Comparison of ENCODE assay signal across 1 cellular context in the genomic region with DNA sequence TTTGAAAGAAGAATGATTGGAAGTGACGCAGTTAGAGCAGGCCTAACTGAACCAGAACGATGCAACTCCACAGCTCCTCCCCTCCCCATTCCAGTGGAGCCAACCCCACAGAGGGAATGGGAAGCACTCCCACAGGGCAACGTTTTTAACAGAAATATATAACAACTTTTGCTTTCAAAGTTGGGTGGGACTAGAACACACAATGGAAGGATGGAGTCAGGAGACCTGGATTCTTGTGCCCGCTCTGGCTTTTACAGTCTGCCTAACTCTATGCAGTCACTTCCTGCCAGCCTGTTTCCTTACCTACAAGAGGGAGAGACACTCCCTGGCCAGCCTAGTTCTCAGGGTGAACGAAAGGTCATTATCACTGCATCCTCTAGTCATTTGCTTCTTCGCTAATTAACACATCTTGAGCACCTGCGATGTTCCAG.
TF ChIP-seq lines count a peak whose summit lies in the region.

No MANE protein-coding gene starts in this region.

TF ChIP-seq in HepG2, 621 proteins besides CTCF, POLR2A, EP300 and RAD21:
- TF ChIP-seq ZNF460 (CRISPR knock-in tag; IDR thresholded peaks at IDR 0.05; ENCODE audit: borderline replicate concordance) (no peak), CHD2 (IDR thresholded peaks at IDR 0.05; ENCODE audit: low read depth, low read length) (no peak), ZNF761 (CRISPR knock-in tag; conservative IDR thresholded peaks at IDR 0.05) (no peak), ZNF740 (CRISPR knock-in tag; IDR thresholded peaks at IDR 0.05) (no peak), MZF1 (CRISPR knock-in tag; IDR thresholded peaks at IDR 0.05; ENCODE audit: borderline replicate concordance) (no peak), THAP8 (CRISPR knock-in tag; IDR thresholded peaks at IDR 0.05; ENCODE audit: borderline replicate concordance) (no peak), SNAI1 (CRISPR knock-in tag; IDR thresholded peaks at IDR 0.05; ENCODE audit: borderline replicate concordance) (no peak), PHB2 (IDR thresholded peaks at IDR 0.05; ENCODE audit: partially characterized antibody) (no peak)
